In genomic region chr1:41476807-41477361, GRCh38 we compare ENCODE assay signal across 14 cellular contexts. TPM values are rescaled to one million over a fixed set of nuclear protein-coding genes. Genes with fewer than 3 reads are reported as not detected.
DNase-seq lines count a peak whose midpoint lies in the region; ATAC-seq and TF ChIP-seq lines count a peak whose summit lies in the region.
"Had no signal": no experiment of that assay in that cellular context is flagged by ENCODE, and none has a peak within 500 bp of the region (broad histone marks: within the 10 kb centered on the region; RNA-seq: fewer than 3 reads in every experiment).

No MANE protein-coding gene starts in this region.

- H3K27ac ChIP-seq in lung (ENCODE audit: low read depth in 1 of 2, low read length in 1 of 2), result peak overlapping the region; percentile 17 to 34
- H3K27ac ChIP-seq in transverse colon, result peak overlapping the region in 3 of 4 donors; percentile 56 to 59 (median 57)
- no peak overlapping the region for H3K27ac ChIP-seq in esophagus muscularis mucosa (replicated peaks in 1 of 4)

- H3K4me3 Mint-ChIP-seq in brain, result no peak overlapping the region
- H3K4me3 Mint-ChIP-seq: activated CD4-positive, alpha-beta T cell treated with anti-CD3 and anti-CD28 coated beads, Interleukin-2, amount 10 ng/mL, durations not matched to agents 7 days and 5 days; activated T-helper 17 cell treated with anti-CD3 and anti-CD28 coated beads, Interleukin-2, amount 50 U/mL, for 72 hours; central memory CD8-positive, alpha-beta T cell had no signal

- H3K4me1 ChIP-seq in lung (ENCODE audit: control insufficient read depth in 2 of 2, insufficient read depth in 2 of 2, low read length in 2 of 2) (peaks cover 3 to 9% of the 10 kb centered on the region in 2 donors), transverse colon (peaks cover 29 to 50% (median 36%) of the 10 kb centered on the region in 4 donors), esophagus muscularis mucosa (peaks cover 42 to 77% (median 60%) of the 10 kb centered on the region in 4 donors)

- no peaks in the 10 kb centered on the region for H3K36me3 Mint-ChIP-seq in brain

- DNase-seq in NCI-H2029 treated with DMSO at 0.1 percent for 48 hours (lab: John Stamatoyannopoulos, UW) (peak; percentile 99), lung (ENCODE audit: low spot score) (no peak), transverse colon (peak; percentile 89), NOMO-1 treated with DMSO at 0.1 percent for 48 hours (lab: John Stamatoyannopoulos, UW; ENCODE audit: unreplicated experiment) (no peak), esophagus muscularis mucosa (ENCODE audit: extremely low spot score) (no peak), hippocampal formation (lab: John Stamatoyannopoulos, UW) (no peak)
- DNase-seq: activated CD4-positive, alpha-beta T cell treated with anti-CD3 and anti-CD28 coated beads, Interleukin-2, amount 10 ng/mL, durations not matched to agents 7 days and 5 days; Calu3; NCI-H146; stimulated activated CD4-positive, alpha-beta T cell treated with anti-CD3 and anti-CD28 coated beads, Interleukin-2, amount 100 ng/mL, for 24 hours; stimulated activated naive CD8-positive, alpha-beta T cell treated with anti-CD3 and anti-CD28 coated beads, Interleukin-15, Interleukin-2, amounts not matched to agents 100 U/mL and 50 U/mL, for 24 hours had no signal

- TF ChIP-seq EP300 in transverse colon (IDR thresholded peaks at IDR 0.05; ENCODE audit: low read depth) (no peak), esophagus muscularis mucosa (IDR thresholded peaks at IDR 0.05) (no peak)

- no peak for TF ChIP-seq POLR2A in transverse colon (IDR thresholded peaks at IDR 0.05)
- TF ChIP-seq POLR2A in esophagus muscularis mucosa (IDR thresholded peaks at IDR 0.05; ENCODE audit: low read depth), result no peak

- WGBS in lung, 2 donors, result 66 to 78% methylated on average over 11 of the region's 11 CpGs
- WGBS in transverse colon (ENCODE audit: low coverage in 1 of 2), 2 donors, result 64% methylated on average over 6 of the region's 11 CpGs; no CpG with 5 or more reads in 1 of the 2 donors
- WGBS in esophagus muscularis mucosa, result 73% methylated on average over 10 of the region's 11 CpGs

- H3K4me3 ChIP-seq in lung (no peak overlapping the region), transverse colon (no peak overlapping the region), esophagus muscularis mucosa (no peak overlapping the region)

- H3K36me3 ChIP-seq in lung (ENCODE audit: control insufficient read depth in 2 of 2, insufficient read depth in 2 of 2, low read length in 2 of 2) (no peaks in the 10 kb centered on the region), transverse colon (no peaks in the 10 kb centered on the region), esophagus muscularis mucosa (no peaks in the 10 kb centered on the region)

- no peak for ATAC-seq in lung (ENCODE audit: insufficient read depth, low FRiP score)
- ATAC-seq: activated T-helper 17 cell treated with anti-CD3 and anti-CD28 coated beads, Interleukin-2, amount 50 U/mL, for 72 hours; stimulated activated naive CD8-positive, alpha-beta T cell treated with anti-CD3 and anti-CD28 coated beads, Interleukin-15, Interleukin-2, amounts not matched to agents 100 U/mL and 50 U/mL, for 24 hours had no signal

- TF ChIP-seq CTCF in brain (conservative IDR thresholded peaks at IDR 0.05) (no peak), lung (IDR thresholded peaks at IDR 0.05; ENCODE audit: control extremely low read depth, extremely low read depth) (no peak), transverse colon (IDR thresholded peaks at IDR 0.05) (no peak), esophagus muscularis mucosa (IDR thresholded peaks at IDR 0.05) (no peak)

- peaks cover 9% of the 10 kb centered on the region for H3K27me3 Mint-ChIP-seq in brain
- H3K27me3 Mint-ChIP-seq: activated CD4-positive, alpha-beta T cell treated with anti-CD3 and anti-CD28 coated beads, Interleukin-2, amount 10 ng/mL, durations not matched to agents 7 days and 5 days; activated T-helper 17 cell treated with anti-CD3 and anti-CD28 coated beads, Interleukin-2, amount 50 U/mL, for 72 hours had no signal

- H3K9me3 ChIP-seq in lung (ENCODE audit: control insufficient read depth in 2 of 2, insufficient read depth in 1 of 2, low read length in 1 of 2) (no peaks in the 10 kb centered on the region), transverse colon (no peaks in the 10 kb centered on the region), esophagus muscularis mucosa (no peaks in the 10 kb centered on the region)

- H3K4me1 Mint-ChIP-seq in brain, result peaks cover 87% of the 10 kb centered on the region
- H3K4me1 Mint-ChIP-seq: activated CD4-positive, alpha-beta T cell treated with anti-CD3 and anti-CD28 coated beads, Interleukin-2, amount 10 ng/mL, durations not matched to agents 7 days and 5 days; central memory CD8-positive, alpha-beta T cell had no signal

- peak overlapping the region; percentile 40 to 93 (median 81) for H3K27ac Mint-ChIP-seq in brain
- H3K27ac Mint-ChIP-seq: activated CD4-positive, alpha-beta T cell treated with anti-CD3 and anti-CD28 coated beads, Interleukin-2, amount 10 ng/mL, durations not matched to agents 7 days and 5 days; activated T-helper 17 cell treated with anti-CD3 and anti-CD28 coated beads, Interleukin-2, amount 50 U/mL, for 72 hours had no signal

- intact Hi-C loops in transverse colon (cut with DNase I; ENCODE audit: low total_unique reads), result no loop called here
- intact Hi-C loops in esophagus muscularis mucosa (cut with DNase I), result no loop called here

- in situ Hi-C loops in transverse colon (cut with MboI; ENCODE audit: low pct_ligation_motif_present in 1 of 4, low pct_unique_long_range_greater_than_20kb in 1 of 4, low sequenced_read_pairs in 3 of 4), result no loop called here

- H3K27me3 ChIP-seq in lung (ENCODE audit: control insufficient read depth, insufficient read depth), result no peaks in the 10 kb centered on the region
- H3K27me3 ChIP-seq in transverse colon, result no peaks in the 10 kb centered on the region
- no peaks in the 10 kb centered on the region for H3K27me3 ChIP-seq in esophagus muscularis mucosa

- peaks cover 0 to 4% (median 0%) of the 10 kb centered on the region in 5 experiments for H3K9me3 Mint-ChIP-seq in brain
- H3K9me3 Mint-ChIP-seq: activated CD4-positive, alpha-beta T cell treated with anti-CD3 and anti-CD28 coated beads, Interleukin-2, amount 10 ng/mL, durations not matched to agents 7 days and 5 days; activated T-helper 17 cell treated with anti-CD3 and anti-CD28 coated beads, Interleukin-2, amount 50 U/mL, for 72 hours; central memory CD8-positive, alpha-beta T cell had no signal

RNA-seq across cellular contexts. Expression of gene EDN2, which starts 7.6 kb away (rescaled TPM):
- polyA plus RNA-seq in brain (ENCODE audit: insufficient read depth, low read depth, low replicate concordance) (not detected), lung (10 to 100 TPM in 1 of 2 donors, under 1 TPM in 1; 0.85 to 15.2 TPM)
- total RNA-seq in lung (1 to 10 TPM; 1.3 to 3.5 TPM), transverse colon (10 to 100 TPM in 2 of 4 donors, 1 to 10 TPM in 2; 3.8 to 15.7 (median 10.3) TPM), esophagus muscularis mucosa (1 to 10 TPM in 1 of 4 donors, under 1 TPM in 1, not detected in 2; 0.40 to 1.2 TPM)
- total RNA-seq: activated CD4-positive, alpha-beta T cell treated with anti-CD3 and anti-CD28 coated beads, Interleukin-2, amount 10 ng/mL, durations not matched to agents 7 days and 5 days; activated T-helper 17 cell treated with anti-CD3 and anti-CD28 coated beads, Interleukin-2, amount 50 U/mL, for 72 hours had no signal

Comparison
In these comparisons a context has a peak if more than half of its experiments do, and no peak if none do; other contexts are left out.
1. DNase-seq: peak in NCI-H2029 treated with DMSO at 0.1 percent for 48 hours (single experiment) and transverse colon (single experiment); none in lung (single experiment), NOMO-1 treated with DMSO at 0.1 percent for 48 hours (single experiment), esophagus muscularis mucosa (single experiment) and hippocampal formation (0 of 2).
2. H3K27ac ChIP-seq: peak in lung (2 of 2) and transverse colon (3 of 4); none in esophagus muscularis mucosa (0 of 4).